Comparison of ENCODE assay signal across 10 cellular contexts in genomic region chr3:62558549-62559112, GRCh38.
A peak's percentile ranks its signal among the peaks of the same experiment; 100 is the strongest.
DNase-seq lines count a peak whose midpoint lies in the region; ATAC-seq and TF ChIP-seq lines count a peak whose summit lies in the region.
"Had no signal": no experiment of that assay in that cellular context is flagged by ENCODE, and none has a peak within 500 bp of the region (broad histone marks: within the 10 kb centered on the region; RNA-seq: fewer than 3 reads in every experiment).

No MANE protein-coding gene starts in this region.

- no peaks in the 10 kb centered on the region for H3K36me3 Mint-ChIP-seq in nephron (ENCODE audit: low read depth)
- H3K36me3 Mint-ChIP-seq: activated naive CD8-positive, alpha-beta T cell treated with anti-CD3 and anti-CD28 coated beads, Interleukin-2, amount 10 ng/mL, durations not matched to agents 7 days and 5 days had no signal

- H3K9me3 Mint-ChIP-seq in nephron = no peaks in the 10 kb centered on the region
- H3K9me3 Mint-ChIP-seq: activated naive CD8-positive, alpha-beta T cell treated with anti-CD3 and anti-CD28 coated beads, Interleukin-2, amount 10 ng/mL, durations not matched to agents 7 days and 5 days had no signal

- H3K9me3 ChIP-seq in body of pancreas = no peaks in the 10 kb centered on the region

- H3K27me3 Mint-ChIP-seq in nephron (ENCODE audit: low read depth) = peaks cover 8% of the 10 kb centered on the region

- TF ChIP-seq CTCF in body of pancreas (IDR thresholded peaks at IDR 0.05) (peak in 5 of 7 experiments; percentile 10 to 35 (median 27)), nephron (IDR thresholded peaks at IDR 0.05; ENCODE audit: unreplicated experiment in 3 of 3) (peak; percentile 65 to 76 (median 70))

- DNase-seq in NCI-H2081 (lab: John Stamatoyannopoulos, UW) (peak; percentile 4 to 18), NCI-H2081 treated with DMSO at 0.1 percent for 48 hours (lab: John Stamatoyannopoulos, UW) (no peak), KBM-7 (peak; percentile 65), body of pancreas (peak in 1 of 4 donors; percentile 14), NCI-H1092 (lab: John Stamatoyannopoulos, UW) (no peak)
- DNase-seq: activated naive CD8-positive, alpha-beta T cell treated with anti-CD3 and anti-CD28 coated beads, Interleukin-2, amount 10 ng/mL, durations not matched to agents 7 days and 5 days had no signal

- no peaks in the 10 kb centered on the region for H3K4me1 ChIP-seq in body of pancreas

- WGBS in body of pancreas, 2 donors = 31 to 50% methylated on average over 8 of the region's 8 CpGs

- H3K27ac ChIP-seq in body of pancreas = no peak overlapping the region

- H3K4me3 ChIP-seq in body of pancreas = no peak overlapping the region

- in situ Hi-C loops in KBM-7 (cut with MboI; ENCODE audit: low pct_unique_long_range_greater_than_20kb, low sequenced_read_pairs) = loop anchor here (25.0 kb wide), 2 partner anchors 221 to 346 kb away; no protein-coding TSS in a partner anchor

- H3K4me1 Mint-ChIP-seq in nephron = no peaks in the 10 kb centered on the region
- H3K4me1 Mint-ChIP-seq: activated naive CD8-positive, alpha-beta T cell treated with anti-CD3 and anti-CD28 coated beads, Interleukin-2, amount 10 ng/mL, durations not matched to agents 7 days and 5 days; B cell had no signal

- H3K4me3 Mint-ChIP-seq in nephron = no peak overlapping the region
- H3K4me3 Mint-ChIP-seq: activated naive CD8-positive, alpha-beta T cell treated with anti-CD3 and anti-CD28 coated beads, Interleukin-2, amount 10 ng/mL, durations not matched to agents 7 days and 5 days; B cell had no signal

- intact Hi-C loops in body of pancreas (cut with DNase I) = no loop called here

- no peak overlapping the region for H3K27ac Mint-ChIP-seq in nephron
- H3K27ac Mint-ChIP-seq: activated naive CD8-positive, alpha-beta T cell treated with anti-CD3 and anti-CD28 coated beads, Interleukin-2, amount 10 ng/mL, durations not matched to agents 7 days and 5 days; B cell had no signal

- no peaks in the 10 kb centered on the region for H3K27me3 ChIP-seq in body of pancreas

- H3K36me3 ChIP-seq in body of pancreas (replicated peaks in 1 of 2; ENCODE audit: insufficient read depth in 1 of 2, low read depth in 2 of 2) = no peaks in the 10 kb centered on the region

- TF ChIP-seq POLR2A in body of pancreas (IDR thresholded peaks at IDR 0.05) = no peak

- ATAC-seq in body of pancreas (no peak), HG03159 (IDR thresholded peaks at IDR 0.05; ENCODE audit: unreplicated experiment) (no peak), HG02973 (IDR thresholded peaks at IDR 0.05; ENCODE audit: unreplicated experiment) (no peak)

Comparison
In these comparisons a context has a peak if more than half of its experiments do, and no peak if none do; other contexts are left out.
1. DNase-seq: peak in NCI-H2081 (2 of 2) and KBM-7 (single experiment); none in NCI-H2081 treated with DMSO at 0.1 percent for 48 hours (single experiment) and NCI-H1092 (single experiment).